In the genomic region with DNA sequence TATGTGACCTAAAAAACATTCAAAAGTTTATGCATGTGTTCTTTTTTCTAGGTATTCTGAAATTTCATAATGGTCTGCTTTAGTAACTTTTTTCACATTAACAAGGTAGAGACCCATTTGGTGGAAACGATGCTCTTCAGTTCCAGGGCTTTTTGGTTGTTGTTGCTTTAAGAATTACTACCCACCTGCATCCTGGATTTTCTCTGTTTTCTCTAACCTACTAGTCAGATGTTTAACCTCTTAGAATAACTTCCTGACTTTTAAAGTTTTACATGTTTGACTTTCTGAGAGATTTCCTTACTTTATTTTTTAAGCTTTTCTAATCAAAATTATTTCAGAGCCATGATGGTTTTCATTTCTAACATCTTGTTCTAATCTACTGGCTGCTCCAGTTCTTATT, we compare ENCODE assay signal across 24 cellular contexts.
"Had no signal": no experiment of that assay in that cellular context is flagged by ENCODE, and none has a peak within 500 bp of the region (broad histone marks: within the 10 kb centered on the region; RNA-seq: fewer than 3 reads in every experiment).

No MANE protein-coding gene starts in this region.

- DNase-seq: activated CD4-positive, alpha-beta T cell treated with anti-CD3 and anti-CD28 coated beads for 1 hour; activated CD4-positive, alpha-beta T cell treated with anti-CD3 and anti-CD28 coated beads, Interleukin-2, amount 50 U/mL, for 1 hour; activated CD8-positive, alpha-beta T cell treated with anti-CD3 and anti-CD28 coated beads for 36 hours; activated T-cell treated with anti-CD3 and anti-CD28 coated beads, Interleukin-2, amount 50 U/mL, for 48 hours; adrenal gland; aorta; body of pancreas; effector CD8-positive, alpha-beta T cell; foreskin fibroblast; heart right ventricle; left lung; lower lobe of right lung; mesendoderm; pancreas; retina; stimulated activated CD4-positive, alpha-beta T cell treated with anti-CD3 and anti-CD28 coated beads, Interleukin-12 subunit alpha, Interleukin-12 subunit beta, amount 100 ng/mL, for 4 hours; stimulated activated CD4-positive, alpha-beta T cell treated with anti-CD3 and anti-CD28 coated beads, Interleukin-4, amount 100 ng/mL, for 1 hour; T-helper 2 cell; uterus had no signal

- H3K36me3 ChIP-seq: adrenal gland, heart right ventricle, left lung, lower lobe of right lung, pancreas, prostate gland, thoracic aorta, uterus had no signal

- H3K9me3 ChIP-seq: adrenal gland, body of pancreas, lower lobe of right lung, pancreas, prostate gland, thoracic aorta, uterus had no signal

- H3K4me3 ChIP-seq: adrenal gland, body of pancreas, heart right ventricle, left lung, lower lobe of right lung, pancreas, prostate gland, skin epidermis, thoracic aorta, uterus had no signal

- FAIRE-seq: colon, islet of Langerhans, pancreas had no signal

- H3K4me1 ChIP-seq: prostate gland, uterus had no signal

- H3K27me3 ChIP-seq: adrenal gland, body of pancreas, heart right ventricle, left lung, pancreas, uterus had no signal

- H3K27ac ChIP-seq: adrenal gland, heart right ventricle, left lung, lower lobe of right lung, pancreas, prostate gland, skin epidermis, thoracic aorta, uterus had no signal
